In genomic region chr20:34544109-34544793, GRCh38 we compare ENCODE assay signal across 12 cellular contexts. TPM values are rescaled to one million over a fixed set of nuclear protein-coding genes. Genes with fewer than 3 reads are reported as not detected.
DNase-seq lines count a peak whose midpoint lies in the region; ATAC-seq, FAIRE-seq and TF ChIP-seq lines count a peak whose summit lies in the region.
"Had no signal": no experiment of that assay in that cellular context is flagged by ENCODE, and none has a peak within 500 bp of the region (broad histone marks: within the 10 kb centered on the region; RNA-seq: fewer than 3 reads in every experiment).

No MANE protein-coding gene starts in this region.

- H3K9me2 ChIP-seq in SK-N-SH = no peaks in the 10 kb centered on the region

- FAIRE-seq in K562 (lab: Jason Lieb, UNC) = no peak
- FAIRE-seq in HepG2 (lab: Jason Lieb, UNC) = no peak

- TF ChIP-seq RAD21 in K562 (CRISPR knock-in tag; conservative IDR thresholded peaks at IDR 0.05 in 1 of 2, IDR thresholded peaks at IDR 0.05 in 1 of 2) = no peak
- TF ChIP-seq RAD21 in HepG2 (CRISPR knock-in tag; IDR thresholded peaks at IDR 0.05) = no peak
- TF ChIP-seq RAD21 in SK-N-SH (IDR thresholded peaks at IDR 0.05; ENCODE audit: low read length) = no peak

- in situ Hi-C loops in K562 (cut with MboI) (no loop called here), HepG2 (cut with HindIII; ENCODE audit: extremely low pct_ligation_motif_present, low pct_unique_long_range_greater_than_20kb) (no loop called here), transverse colon (cut with MboI; ENCODE audit: low pct_ligation_motif_present in 1 of 4, low pct_unique_long_range_greater_than_20kb in 1 of 4, low sequenced_read_pairs in 3 of 4) (no loop called here)

- no peak overlapping the region for H2AFZ ChIP-seq in K562 (ENCODE audit: low read depth, low read length)
- H2AFZ ChIP-seq in HepG2 (ENCODE audit: low read length) = no peak overlapping the region
- no peak overlapping the region for H2AFZ ChIP-seq in SK-N-SH (ENCODE audit: low read depth)

- no peaks in the 10 kb centered on the region; a peak in 1 of 5 replicates for H3K27me3 ChIP-seq in K562 (ENCODE audit: control insufficient read depth in 2 of 2, insufficient read depth in 2 of 2, low read length in 2 of 2)
- H3K27me3 ChIP-seq in HepG2 (ENCODE audit: control insufficient read depth in 1 of 2, insufficient read depth in 2 of 2, low read length in 2 of 2) = no peaks in the 10 kb centered on the region
- H3K27me3 ChIP-seq in transverse colon = no peaks in the 10 kb centered on the region
- H3K27me3 ChIP-seq in SK-N-SH (ENCODE audit: insufficient read depth) = no peaks in the 10 kb centered on the region
- H3K27me3 ChIP-seq: BLaER1 had no signal

- H3K79me2 ChIP-seq in K562 (ENCODE audit: control insufficient read depth, insufficient read depth, low read length) (no peaks in the 10 kb centered on the region), HepG2 (ENCODE audit: insufficient read depth, low read length) (no peaks in the 10 kb centered on the region), SK-N-SH (ENCODE audit: insufficient read depth) (no peaks in the 10 kb centered on the region)

- CTCF ChIA-PET in K562 (lab: Yijun Ruan, JAX; ENCODE audit: low intra/inter-chr PET ratio) (no interaction called here), HepG2 (lab: Yijun Ruan, JAX; ENCODE audit: low intra/inter-chr PET ratio, low total read pairs) (no interaction called here), SK-N-SH (lab: Yijun Ruan, JAX) (interaction anchor here (0.6 to 1.9 kb wide), 6 partner anchors 9 to 232 kb away, joined by 3 to 9 read pairs (median 4); no protein-coding TSS in a partner anchor)

- no peak for DNase-seq in Right ventricle myocardium inferior (ENCODE audit: missing footprints)
- DNase-seq in cardiac septum (ENCODE audit: low spot score) = no peak
- DNase-seq in K562 (ENCODE audit: extremely low read depth in 1 of 4, low spot score in 3 of 4) = no peak
- no peak for DNase-seq in HepG2 (ENCODE audit: low spot score)
- peak; percentile 33 for DNase-seq in transverse colon
- no peak for DNase-seq in CD1c-positive myeloid dendritic cell (ENCODE audit: extremely low spot score)
- no peak for DNase-seq in SK-N-SH
- DNase-seq: Karpas-422 had no signal

- ATAC-seq in Right ventricle myocardium inferior (peak; percentile 61), K562 (peak; percentile 71), HepG2 (peak; percentile 56), HG02884 (IDR thresholded peaks at IDR 0.05; ENCODE audit: unreplicated experiment) (no peak)
- ATAC-seq: esophagus mucosa, Panc1 had no signal

- intact Hi-C loops in Right ventricle myocardium inferior (cut with DNase I) (no loop called here), cardiac septum (cut with DNase I) (no loop called here), K562 (cut with micrococcal nuclease) (no loop called here), HepG2 (cut with micrococcal nuclease; ENCODE audit: unreplicated experiment) (no loop called here), transverse colon (cut with DNase I; ENCODE audit: low total_unique reads) (no loop called here)

- WGBS in K562 (ENCODE audit: insufficient coverage, low coverage, missing lambda C conversion rate) = 54% methylated on average over 18 of the region's 19 CpGs
- 72% methylated on average over 19 of the region's 19 CpGs for WGBS in HepG2 (ENCODE audit: low lambda C conversion rate)
- WGBS in transverse colon (ENCODE audit: low coverage in 1 of 2), 2 donors = 46% methylated on average over 18 of the region's 19 CpGs; no CpG with 5 or more reads in 1 of the 2 donors
- 91% methylated on average over 17 of the region's 19 CpGs for WGBS in SK-N-SH (ENCODE audit: low lambda C conversion rate)

- no peaks in the 10 kb centered on the region for H4K20me1 ChIP-seq in K562 (replicated peaks; ENCODE audit: control insufficient read depth, insufficient read depth, low read length)
- no peaks in the 10 kb centered on the region for H4K20me1 ChIP-seq in HepG2 (ENCODE audit: insufficient read depth, low read length)
- H4K20me1 ChIP-seq in SK-N-SH (ENCODE audit: insufficient read depth) = no peaks in the 10 kb centered on the region

- BruUV-seq in K562 (replicated peaks; lab: Mats Ljungman, UMichigan) (no TSS peak), HepG2 (replicated peaks; lab: Mats Ljungman, UMichigan) (TSS peak; percentile 32)

- no peak overlapping the region for H3K27ac ChIP-seq in K562 (ENCODE audit: extremely low read depth, low read depth, low read length)
- H3K27ac ChIP-seq in HepG2 (ENCODE audit: extremely low read length, insufficient read depth, low read length) = no peak overlapping the region
- H3K27ac ChIP-seq in transverse colon = peak overlapping the region in 3 of 4 donors; percentile 49 to 59 (median 54)
- no peak overlapping the region for H3K27ac ChIP-seq in SK-N-SH (ENCODE audit: low read depth in 2 of 2, low read length in 1 of 2)
- H3K27ac ChIP-seq: BLaER1 had no signal

- no peaks in the 10 kb centered on the region for H3F3A ChIP-seq in SK-N-SH (replicated peaks; ENCODE audit: insufficient read depth)

- H3K36me3 ChIP-seq in K562 (ENCODE audit: control insufficient read depth, insufficient read depth, low read length) = peaks cover 22% of the 10 kb centered on the region; the same call in 2 of the 3 replicates
- H3K36me3 ChIP-seq in HepG2 (replicated peaks in 1 of 2; ENCODE audit: control insufficient read depth in 1 of 2, insufficient read depth in 2 of 2, low read length in 2 of 2) = peaks cover 15 to 32% of the 10 kb centered on the region in 2 experiments
- H3K36me3 ChIP-seq in transverse colon = peaks cover 0 to 21% (median 9%) of the 10 kb centered on the region in 4 donors
- peaks cover 13 to 28% of the 10 kb centered on the region in 2 experiments for H3K36me3 ChIP-seq in SK-N-SH (replicated peaks in 1 of 2; ENCODE audit: control insufficient read depth in 1 of 2, insufficient read depth in 2 of 2, low read length in 1 of 2)

- no peak for TF ChIP-seq CTCF in K562 (IDR thresholded peaks at IDR 0.05 in 2 of 3, conservative IDR thresholded peaks at IDR 0.05 in 1 of 3; ENCODE audit: insufficient read depth in 2 of 3, low read depth in 1 of 3, low read length in 3 of 3)
- TF ChIP-seq CTCF in HepG2 (CRISPR knock-in tag; IDR thresholded peaks at IDR 0.05) = no peak
- TF ChIP-seq CTCF in transverse colon (IDR thresholded peaks at IDR 0.05) = no peak
- TF ChIP-seq CTCF in SK-N-SH (IDR thresholded peaks at IDR 0.05) = no peak

- POLR2A ChIA-PET in K562 (lab: Yijun Ruan, JAX) (interaction anchor here (0.7 to 1.1 kb wide), 3 partner anchors 9 to 157 kb away, joined by 3 to 5 read pairs (median 3); no protein-coding TSS in a partner anchor), HepG2 (lab: Yijun Ruan, JAX) (interaction anchor here (1.0 kb wide), 1 partner anchor 159 kb away, joined by 3 read pairs; no protein-coding TSS in a partner anchor), SK-N-SH (lab: Yijun Ruan, JAX) (interaction anchor here (1.2 to 1.5 kb wide), 2 partner anchors 14 to 232 kb away, joined by 3 read pairs; partner anchors contain the start of gene MAP1LC3A)

- H3K4me3 ChIP-seq in K562 (no peak overlapping the region), HepG2 (replicated peaks in 1 of 3; ENCODE audit: insufficient read depth in 1 of 3, low read depth in 2 of 3, low read length in 3 of 3) (no peak overlapping the region), transverse colon (peak overlapping the region in 1 of 4 donors; percentile 32), SK-N-SH (ENCODE audit: low read depth in 2 of 2, low read length in 1 of 2) (no peak overlapping the region)
- H3K4me3 ChIP-seq: BLaER1 had no signal

- H3K9ac ChIP-seq in K562 (ENCODE audit: insufficient read depth in 1 of 2, low read depth in 2 of 2, low read length in 2 of 2) (0 out of 4 replicates have a peak overlapping the region, but pooled peaks of 1 of the 2 experiments have one; percentile 2), HepG2 (ENCODE audit: insufficient read depth, low read depth, low read length) (no peak overlapping the region), SK-N-SH (no peak overlapping the region)
- H3K9ac ChIP-seq: BLaER1 had no signal

- H3K9me3 ChIP-seq in K562 (replicated peaks; ENCODE audit: control insufficient read depth, insufficient read depth, low read depth, low read length) (no peaks in the 10 kb centered on the region), HepG2 (ENCODE audit: low read length) (no peaks in the 10 kb centered on the region), transverse colon (no peaks in the 10 kb centered on the region), SK-N-SH (no peaks in the 10 kb centered on the region)
- H3K9me3 ChIP-seq: BLaER1 had no signal

- TF ChIP-seq POLR2A in K562 (conservative IDR thresholded peaks at IDR 0.05) = no peak
- TF ChIP-seq POLR2A in HepG2 (IDR thresholded peaks at IDR 0.05; ENCODE audit: insufficient read depth in 1 of 2, low read depth in 2 of 2, low read length in 2 of 2) = no peak
- no peak for TF ChIP-seq POLR2A in transverse colon (IDR thresholded peaks at IDR 0.05)

- H3K4me1 ChIP-seq in K562 (replicated peaks in 1 of 2; ENCODE audit: control insufficient read depth in 2 of 2, insufficient read depth in 2 of 2, low read length in 2 of 2) = peaks cover 3 to 11% of the 10 kb centered on the region in 2 experiments; a peak in 4 of 5 replicates
- H3K4me1 ChIP-seq in HepG2 (ENCODE audit: insufficient read depth, low read length) = peaks cover 19% of the 10 kb centered on the region
- H3K4me1 ChIP-seq in transverse colon = peaks cover 0 to 24% (median 10%) of the 10 kb centered on the region in 4 donors
- no peaks in the 10 kb centered on the region for H3K4me1 ChIP-seq in SK-N-SH (ENCODE audit: control insufficient read depth in 1 of 2, insufficient read depth in 2 of 2, low read depth in 1 of 2, low read length in 1 of 2)

- H3K4me2 ChIP-seq in K562 (ENCODE audit: insufficient read depth, low read length) (no peak overlapping the region), HepG2 (ENCODE audit: low read depth, low read length) (no peak overlapping the region), SK-N-SH (no peak overlapping the region)
- H3K4me2 ChIP-seq: BLaER1 had no signal

- TF ChIP-seq EP300 in K562 (IDR thresholded peaks at IDR 0.05; ENCODE audit: low read length) (no peak), HepG2 (IDR thresholded peaks at IDR 0.05; ENCODE audit: low read depth in 2 of 2, low read length in 2 of 2) (no peak), HepG2 (CRISPR knock-in tag; IDR thresholded peaks at IDR 0.05; ENCODE audit: borderline replicate concordance) (no peak), transverse colon (IDR thresholded peaks at IDR 0.05; ENCODE audit: low read depth) (no peak), SK-N-SH (IDR thresholded peaks at IDR 0.05; ENCODE audit: borderline replicate concordance in 1 of 2, low read depth in 1 of 2, low read length in 1 of 2) (no peak)

- H3K9me1 ChIP-seq in K562 (ENCODE audit: control insufficient read depth, insufficient read depth, low read length) = peaks cover 1% of the 10 kb centered on the region

RNA-seq across cellular contexts. Expression of gene MAP1LC3A, which starts 14.3 kb away (rescaled TPM):
- total RNA-seq in Right ventricle myocardium inferior = 112 TPM
- 61.0 TPM for total RNA-seq in cardiac septum
- not detected in 2 replicates for total RNA-seq in K562 (2011; cell fraction: chromatin; rRNA removed; ENCODE audit: low replicate concordance)
- not detected in 2 replicates for total RNA-seq in K562 (2011; cell fraction: nucleolus; rRNA removed)
- total RNA-seq in K562 (2011; cell fraction: nucleoplasm; rRNA removed) = not detected in 2 replicates
- total RNA-seq in K562 (2014; rRNA removed) = 0.27 TPM in 1 of 2 replicates, not detected in the other
- not detected in 2 replicates for total RNA-seq in K562 (2014; rRNA removed; fragmentation: Illumina TruSeq; extraction: Trizol)
- total RNA-seq in K562 (2015; rRNA removed; fragmentation: Illumina TruSeq; extraction: Trizol) = not detected in 2 replicates
- total RNA-seq in K562 (2021) = 0.22 and 0.38 TPM in 2 replicates
- not detected in 2 replicates for polyA plus RNA-seq in K562 (2011; rRNA removed)
- polyA plus RNA-seq in K562 (2011; cell fraction: cytosol; rRNA removed) = not detected in 2 replicates
- not detected in 2 replicates for polyA plus RNA-seq in K562 (2011; cell fraction: nucleus; rRNA removed)
- polyA plus RNA-seq in K562 (2012) = 0.07 and 0.57 TPM in 2 replicates
- polyA plus RNA-seq in K562 (2014; fragmentation: Illumina TruSeq; extraction: Trizol) = not detected in 2 replicates
- not detected for polyA plus RNA-seq in K562 (2014; fragmentation: Nextera tagmentation; extraction: Ambion mirVana)
- 0.28 TPM in 1 of 2 replicates, not detected in the other for polyA plus RNA-seq in K562 (2014; rRNA removed)
- not detected in 2 replicates for polyA minus RNA-seq in K562 (2011; rRNA and poly(A)+ RNA removed)
- not detected in 2 replicates for polyA minus RNA-seq in K562 (2011; cell fraction: cytosol; rRNA and poly(A)+ RNA removed)
- polyA minus RNA-seq in K562 (2011; cell fraction: nucleus; rRNA and poly(A)+ RNA removed) = not detected in 2 replicates
- total RNA-seq in HepG2 (2016; rRNA removed; fragmentation: Illumina TruSeq; extraction: Trizol) = not detected in 2 replicates
- total RNA-seq in HepG2 (2016; cell fraction: cytosol; rRNA removed; fragmentation: Illumina TruSeq; extraction: Trizol; ENCODE audit: low read depth) = not detected in 2 replicates
- not detected in 2 replicates for total RNA-seq in HepG2 (2016; cell fraction: insoluble cytoplasmic fraction; rRNA removed; fragmentation: Illumina TruSeq; extraction: Trizol)
- total RNA-seq in HepG2 (2016; cell fraction: membrane; rRNA removed; fragmentation: Illumina TruSeq; extraction: Trizol) = not detected in 2 replicates
- total RNA-seq in HepG2 (2016; cell fraction: nucleus; rRNA removed; fragmentation: Illumina TruSeq; extraction: Trizol) = not detected in 2 replicates
- not detected in 2 replicates for polyA plus RNA-seq in HepG2 (2011; rRNA removed)
- polyA plus RNA-seq in HepG2 (2011; cell fraction: cytosol; rRNA removed) = not detected in 2 replicates
- 0.17 TPM in 1 of 2 replicates, not detected in the other for polyA plus RNA-seq in HepG2 (2011; cell fraction: nucleus; rRNA removed)
- polyA plus RNA-seq in HepG2 (2012) = not detected in 2 replicates
- not detected in 2 replicates for polyA plus RNA-seq in HepG2 (2016; cell fraction: cytosol; fragmentation: Illumina TruSeq; extraction: Trizol; ENCODE audit: low read depth)
- polyA plus RNA-seq in HepG2 (2016; cell fraction: insoluble cytoplasmic fraction; fragmentation: Illumina TruSeq; extraction: Trizol; ENCODE audit: low read depth) = not detected in 2 replicates
- polyA plus RNA-seq in HepG2 (2016; cell fraction: membrane; fragmentation: Illumina TruSeq; extraction: Trizol; ENCODE audit: low read depth) = not detected in 2 replicates
- polyA plus RNA-seq in HepG2 (2016; cell fraction: nucleus; fragmentation: Illumina TruSeq; extraction: Trizol; ENCODE audit: insufficient read depth, low read depth) = not detected in 2 replicates
- not detected in 2 replicates for polyA minus RNA-seq in HepG2 (2011; rRNA and poly(A)+ RNA removed; ENCODE audit: low replicate concordance)
- not detected in 2 replicates for polyA minus RNA-seq in HepG2 (2011; cell fraction: cytosol; rRNA and poly(A)+ RNA removed)
- not detected in 2 replicates for polyA minus RNA-seq in HepG2 (2011; cell fraction: nucleus; rRNA and poly(A)+ RNA removed)
- 100 to 1,000 TPM in 2 of 4 donors, 10 to 100 TPM in 2; 41.8 to 166 (median 98.3) TPM for total RNA-seq in transverse colon
- 17.2 and 24.9 TPM in 2 replicates for polyA plus RNA-seq in SK-N-SH (2012; rRNA removed)
- polyA plus RNA-seq in SK-N-SH (2012; cell fraction: cytosol; rRNA removed) = 11.7 and 18.7 TPM in 2 replicates
- polyA plus RNA-seq in SK-N-SH (2012; cell fraction: nucleus; rRNA removed) = 80.3 and 107 TPM in 2 replicates

RNA-seq across cellular contexts. Expression of gene DYNLRB1, which starts 28.0 kb away (rescaled TPM):
- total RNA-seq in Right ventricle myocardium inferior = 172 TPM
- total RNA-seq in cardiac septum = 157 TPM
- total RNA-seq in K562 (2011; cell fraction: chromatin; rRNA removed; ENCODE audit: low replicate concordance) = 29.4 and 46.8 TPM in 2 replicates
- total RNA-seq in K562 (2011; cell fraction: nucleolus; rRNA removed) = 35.2 and 36.5 TPM in 2 replicates
- total RNA-seq in K562 (2011; cell fraction: nucleoplasm; rRNA removed) = 46.4 and 65.1 TPM in 2 replicates
- total RNA-seq in K562 (2014; rRNA removed) = 101 and 142 TPM in 2 replicates
- 87.3 and 121 TPM in 2 replicates for total RNA-seq in K562 (2014; rRNA removed; fragmentation: Illumina TruSeq; extraction: Trizol)
- total RNA-seq in K562 (2015; rRNA removed; fragmentation: Illumina TruSeq; extraction: Trizol) = 135 and 145 TPM in 2 replicates
- 85.4 and 90.1 TPM in 2 replicates for total RNA-seq in K562 (2021)
- 80.2 and 113 TPM in 2 replicates for polyA plus RNA-seq in K562 (2011; rRNA removed)
- 151 and 166 TPM in 2 replicates for polyA plus RNA-seq in K562 (2011; cell fraction: cytosol; rRNA removed)
- 83.7 and 95.9 TPM in 2 replicates for polyA plus RNA-seq in K562 (2011; cell fraction: nucleus; rRNA removed)
- polyA plus RNA-seq in K562 (2012) = 237 and 280 TPM in 2 replicates
- polyA plus RNA-seq in K562 (2014; fragmentation: Illumina TruSeq; extraction: Trizol) = 286 and 358 TPM in 2 replicates
- 100 to 1,000 TPM; 172 to 191 TPM for polyA plus RNA-seq in K562 (2014; fragmentation: Nextera tagmentation; extraction: Ambion mirVana)
- polyA plus RNA-seq in K562 (2014; rRNA removed) = 48.7 and 59.0 TPM in 2 replicates
- 99.1 and 105 TPM in 2 replicates for polyA minus RNA-seq in K562 (2011; rRNA and poly(A)+ RNA removed)
- 62.2 and 65.4 TPM in 2 replicates for polyA minus RNA-seq in K562 (2011; cell fraction: cytosol; rRNA and poly(A)+ RNA removed)
- 17.4 and 27.9 TPM in 2 replicates for polyA minus RNA-seq in K562 (2011; cell fraction: nucleus; rRNA and poly(A)+ RNA removed)
- total RNA-seq in HepG2 (2016; rRNA removed; fragmentation: Illumina TruSeq; extraction: Trizol) = 140 and 151 TPM in 2 replicates
- 70.8 and 95.6 TPM in 2 replicates for total RNA-seq in HepG2 (2016; cell fraction: cytosol; rRNA removed; fragmentation: Illumina TruSeq; extraction: Trizol; ENCODE audit: low read depth)
- 132 and 137 TPM in 2 replicates for total RNA-seq in HepG2 (2016; cell fraction: insoluble cytoplasmic fraction; rRNA removed; fragmentation: Illumina TruSeq; extraction: Trizol)
- total RNA-seq in HepG2 (2016; cell fraction: membrane; rRNA removed; fragmentation: Illumina TruSeq; extraction: Trizol) = 86.4 and 104 TPM in 2 replicates
- total RNA-seq in HepG2 (2016; cell fraction: nucleus; rRNA removed; fragmentation: Illumina TruSeq; extraction: Trizol) = 52.8 and 64.0 TPM in 2 replicates
- 244 and 285 TPM in 2 replicates for polyA plus RNA-seq in HepG2 (2011; rRNA removed)
- polyA plus RNA-seq in HepG2 (2011; cell fraction: cytosol; rRNA removed) = 208 and 234 TPM in 2 replicates
- 71.4 and 86.5 TPM in 2 replicates for polyA plus RNA-seq in HepG2 (2011; cell fraction: nucleus; rRNA removed)
- polyA plus RNA-seq in HepG2 (2012) = 331 and 366 TPM in 2 replicates
- polyA plus RNA-seq in HepG2 (2016; cell fraction: cytosol; fragmentation: Illumina TruSeq; extraction: Trizol; ENCODE audit: low read depth) = 170 and 195 TPM in 2 replicates
- polyA plus RNA-seq in HepG2 (2016; cell fraction: insoluble cytoplasmic fraction; fragmentation: Illumina TruSeq; extraction: Trizol; ENCODE audit: low read depth) = 370 and 446 TPM in 2 replicates
- polyA plus RNA-seq in HepG2 (2016; cell fraction: membrane; fragmentation: Illumina TruSeq; extraction: Trizol; ENCODE audit: low read depth) = 217 and 229 TPM in 2 replicates
- 196 and 204 TPM in 2 replicates for polyA plus RNA-seq in HepG2 (2016; cell fraction: nucleus; fragmentation: Illumina TruSeq; extraction: Trizol; ENCODE audit: insufficient read depth, low read depth)
- 201 and 224 TPM in 2 replicates for polyA minus RNA-seq in HepG2 (2011; rRNA and poly(A)+ RNA removed; ENCODE audit: low replicate concordance)
- 65.3 and 87.8 TPM in 2 replicates for polyA minus RNA-seq in HepG2 (2011; cell fraction: cytosol; rRNA and poly(A)+ RNA removed)
- polyA minus RNA-seq in HepG2 (2011; cell fraction: nucleus; rRNA and poly(A)+ RNA removed) = 48.7 and 54.5 TPM in 2 replicates
- total RNA-seq in transverse colon = 100 to 1,000 TPM in 3 of 4 donors, 10 to 100 TPM in 1; 80.8 to 178 (median 120) TPM
- 298 and 402 TPM in 2 replicates for polyA plus RNA-seq in SK-N-SH (2012; rRNA removed)
- 379 and 385 TPM in 2 replicates for polyA plus RNA-seq in SK-N-SH (2012; cell fraction: cytosol; rRNA removed)
- polyA plus RNA-seq in SK-N-SH (2012; cell fraction: nucleus; rRNA removed) = 112 and 116 TPM in 2 replicates

Comparison
In these comparisons a context has a peak if more than half of its experiments do, and no peak if none do; other contexts are left out.
1. H3K27ac ChIP-seq: peak in transverse colon (3 of 4); none in K562 (single experiment), HepG2 (single experiment) and SK-N-SH (0 of 2).
2. RNA of gene MAP1LC3A, which starts 14.3 kb away (total RNA-seq): 41.8 to 166 TPM in transverse colon, 112 TPM in Right ventricle myocardium inferior (single experiment) and 61.0 TPM in cardiac septum (single experiment); 0.22 to 0.38 TPM in K562 and not detected in HepG2; every median in the first group is over 10 times any median in the second.